1 cellular context compared by ENCODE assay signal in the genomic region with DNA sequence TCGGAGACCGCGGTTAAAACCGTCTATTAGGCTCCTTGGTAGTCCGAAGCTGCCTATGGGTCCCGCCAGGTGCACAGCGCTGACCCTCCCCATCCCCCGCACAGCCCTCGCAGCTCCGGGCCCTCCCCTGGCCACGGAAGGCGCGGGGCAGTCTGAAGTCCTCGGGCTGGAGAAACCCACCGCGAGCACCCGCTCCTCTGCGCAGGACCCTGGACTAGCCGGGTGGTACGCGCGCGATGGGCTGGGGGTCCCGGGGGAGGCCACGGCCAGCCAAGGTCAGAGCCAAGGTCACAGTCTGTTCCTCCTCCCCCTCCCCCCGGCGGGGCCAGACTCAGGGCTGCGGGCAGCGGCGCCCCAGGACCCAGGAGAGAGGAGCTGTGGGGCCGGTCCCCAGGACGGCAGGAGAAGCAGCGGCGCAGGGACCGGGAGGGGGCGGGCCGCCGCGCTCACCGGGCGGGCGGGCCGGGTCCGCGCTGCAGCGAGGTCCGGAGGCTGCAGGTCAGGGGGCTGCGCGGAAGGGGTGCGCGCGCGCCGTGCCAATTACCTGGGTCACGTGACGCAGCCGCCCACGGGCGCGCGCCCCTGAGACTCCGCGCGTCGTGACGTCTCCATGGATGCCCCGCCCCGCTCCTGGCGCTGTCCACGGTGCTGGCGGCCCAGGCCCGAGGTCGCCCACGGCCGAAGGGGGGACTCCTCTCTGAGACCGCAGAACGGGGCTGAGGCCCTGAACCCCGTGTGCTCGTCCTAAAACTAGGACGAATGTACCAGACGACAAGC.
A peak's percentile ranks its signal among the peaks of the same experiment; 100 is the strongest.
TF ChIP-seq lines count a peak whose summit lies in the region.

A gene (minus strand): TSS at position 535 of the 777 bp plus-strand sequence. CDS start 3,731 bp downstream, outside the sequence.

TF ChIP-seq in GM12878, 131 proteins besides CTCF, POLR2A, EP300 and RAD21 (continued from another document and continues in another):
- TF ChIP-seq, protein P1, sequence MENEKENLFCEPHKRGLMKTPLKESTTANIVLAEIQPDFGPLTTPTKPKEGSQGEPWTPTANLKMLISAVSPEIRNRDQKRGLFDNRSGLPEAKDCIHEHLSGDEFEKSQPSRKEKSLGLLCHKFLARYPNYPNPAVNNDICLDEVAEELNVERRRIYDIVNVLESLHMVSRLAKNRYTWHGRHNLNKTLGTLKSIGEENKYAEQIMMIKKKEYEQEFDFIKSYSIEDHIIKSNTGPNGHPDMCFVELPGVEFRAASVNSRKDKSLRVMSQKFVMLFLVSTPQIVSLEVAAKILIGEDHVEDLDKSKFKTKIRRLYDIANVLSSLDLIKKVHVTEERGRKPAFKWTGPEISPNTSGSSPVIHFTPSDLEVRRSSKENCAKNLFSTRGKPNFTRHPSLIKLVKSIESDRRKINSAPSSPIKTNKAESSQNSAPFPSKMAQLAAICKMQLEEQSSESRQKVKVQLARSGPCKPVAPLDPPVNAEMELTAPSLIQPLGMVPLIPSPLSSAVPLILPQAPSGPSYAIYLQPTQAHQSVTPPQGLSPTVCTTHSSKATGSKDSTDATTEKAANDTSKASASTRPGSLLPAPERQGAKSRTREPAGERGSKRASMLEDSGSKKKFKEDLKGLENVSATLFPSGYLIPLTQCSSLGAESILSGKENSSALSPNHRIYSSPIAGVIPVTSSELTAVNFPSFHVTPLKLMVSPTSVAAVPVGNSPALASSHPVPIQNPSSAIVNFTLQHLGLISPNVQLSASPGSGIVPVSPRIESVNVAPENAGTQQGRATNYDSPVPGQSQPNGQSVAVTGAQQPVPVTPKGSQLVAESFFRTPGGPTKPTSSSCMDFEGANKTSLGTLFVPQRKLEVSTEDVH (IDR thresholded peaks at IDR 0.05; ENCODE audit: low read depth, partially characterized antibody) = no peak
- TF ChIP-seq STAT3 (IDR thresholded peaks at IDR 0.05; ENCODE audit: low read depth, low read length) = no peak
- TF ChIP-seq, protein P2, sequence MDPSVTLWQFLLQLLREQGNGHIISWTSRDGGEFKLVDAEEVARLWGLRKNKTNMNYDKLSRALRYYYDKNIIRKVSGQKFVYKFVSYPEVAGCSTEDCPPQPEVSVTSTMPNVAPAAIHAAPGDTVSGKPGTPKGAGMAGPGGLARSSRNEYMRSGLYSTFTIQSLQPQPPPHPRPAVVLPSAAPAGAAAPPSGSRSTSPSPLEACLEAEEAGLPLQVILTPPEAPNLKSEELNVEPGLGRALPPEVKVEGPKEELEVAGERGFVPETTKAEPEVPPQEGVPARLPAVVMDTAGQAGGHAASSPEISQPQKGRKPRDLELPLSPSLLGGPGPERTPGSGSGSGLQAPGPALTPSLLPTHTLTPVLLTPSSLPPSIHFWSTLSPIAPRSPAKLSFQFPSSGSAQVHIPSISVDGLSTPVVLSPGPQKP (IDR thresholded peaks at IDR 0.05; ENCODE audit: low read depth, low read length) = no peak
- no peak for TF ChIP-seq HDAC6 (IDR thresholded peaks at IDR 0.05; ENCODE audit: unreplicated experiment)
- TF ChIP-seq RCOR1 (conservative IDR thresholded peaks at IDR 0.05; ENCODE audit: low read depth, low read length) = peak; percentile 90; the same call in 1 of the 2 replicates
- TF ChIP-seq EGR1 (IDR thresholded peaks at IDR 0.05; ENCODE audit: borderline replicate concordance in 1 of 2, low read depth in 2 of 2, low read length in 2 of 2) = peak in 1 of 2 experiments; percentile 74; a peak in 2 of 3 replicates
- no peak for TF ChIP-seq STAT1 (conservative IDR thresholded peaks at IDR 0.05)
- TF ChIP-seq, protein P3, sequence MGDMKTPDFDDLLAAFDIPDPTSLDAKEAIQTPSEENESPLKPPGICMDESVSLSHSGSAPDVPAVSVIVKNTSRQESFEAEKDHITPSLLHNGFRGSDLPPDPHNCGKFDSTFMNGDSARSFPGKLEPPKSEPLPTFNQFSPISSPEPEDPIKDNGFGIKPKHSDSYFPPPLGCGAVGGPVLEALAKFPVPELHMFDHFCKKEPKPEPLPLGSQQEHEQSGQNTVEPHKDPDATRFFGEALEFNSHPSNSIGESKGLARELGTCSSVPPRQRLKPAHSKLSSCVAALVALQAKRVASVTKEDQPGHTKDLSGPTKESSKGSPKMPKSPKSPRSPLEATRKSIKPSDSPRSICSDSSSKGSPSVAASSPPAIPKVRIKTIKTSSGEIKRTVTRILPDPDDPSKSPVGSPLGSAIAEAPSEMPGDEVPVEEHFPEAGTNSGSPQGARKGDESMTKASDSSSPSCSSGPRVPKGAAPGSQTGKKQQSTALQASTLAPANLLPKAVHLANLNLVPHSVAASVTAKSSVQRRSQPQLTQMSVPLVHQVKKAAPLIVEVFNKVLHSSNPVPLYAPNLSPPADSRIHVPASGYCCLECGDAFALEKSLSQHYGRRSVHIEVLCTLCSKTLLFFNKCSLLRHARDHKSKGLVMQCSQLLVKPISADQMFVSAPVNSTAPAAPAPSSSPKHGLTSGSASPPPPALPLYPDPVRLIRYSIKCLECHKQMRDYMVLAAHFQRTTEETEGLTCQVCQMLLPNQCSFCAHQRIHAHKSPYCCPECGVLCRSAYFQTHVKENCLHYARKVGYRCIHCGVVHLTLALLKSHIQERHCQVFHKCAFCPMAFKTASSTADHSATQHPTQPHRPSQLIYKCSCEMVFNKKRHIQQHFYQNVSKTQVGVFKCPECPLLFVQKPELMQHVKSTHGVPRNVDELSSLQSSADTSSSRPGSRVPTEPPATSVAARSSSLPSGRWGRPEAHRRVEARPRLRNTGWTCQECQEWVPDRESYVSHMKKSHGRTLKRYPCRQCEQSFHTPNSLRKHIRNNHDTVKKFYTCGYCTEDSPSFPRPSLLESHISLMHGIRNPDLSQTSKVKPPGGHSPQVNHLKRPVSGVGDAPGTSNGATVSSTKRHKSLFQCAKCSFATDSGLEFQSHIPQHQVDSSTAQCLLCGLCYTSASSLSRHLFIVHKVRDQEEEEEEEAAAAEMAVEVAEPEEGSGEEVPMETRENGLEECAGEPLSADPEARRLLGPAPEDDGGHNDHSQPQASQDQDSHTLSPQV (IDR thresholded peaks at IDR 0.05) = no peak
- no peak for TF ChIP-seq MEF2B (IDR thresholded peaks at IDR 0.05; ENCODE audit: partially characterized antibody, poor library complexity, severe bottlenecking)
- TF ChIP-seq, protein P4, sequence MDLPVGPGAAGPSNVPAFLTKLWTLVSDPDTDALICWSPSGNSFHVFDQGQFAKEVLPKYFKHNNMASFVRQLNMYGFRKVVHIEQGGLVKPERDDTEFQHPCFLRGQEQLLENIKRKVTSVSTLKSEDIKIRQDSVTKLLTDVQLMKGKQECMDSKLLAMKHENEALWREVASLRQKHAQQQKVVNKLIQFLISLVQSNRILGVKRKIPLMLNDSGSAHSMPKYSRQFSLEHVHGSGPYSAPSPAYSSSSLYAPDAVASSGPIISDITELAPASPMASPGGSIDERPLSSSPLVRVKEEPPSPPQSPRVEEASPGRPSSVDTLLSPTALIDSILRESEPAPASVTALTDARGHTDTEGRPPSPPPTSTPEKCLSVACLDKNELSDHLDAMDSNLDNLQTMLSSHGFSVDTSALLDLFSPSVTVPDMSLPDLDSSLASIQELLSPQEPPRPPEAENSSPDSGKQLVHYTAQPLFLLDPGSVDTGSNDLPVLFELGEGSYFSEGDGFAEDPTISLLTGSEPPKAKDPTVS (IDR thresholded peaks at IDR 0.05; ENCODE audit: low read depth, low read length) = no peak
- no peak for TF ChIP-seq POU2F2 (IDR thresholded peaks at IDR 0.05; ENCODE audit: borderline replicate concordance, low read depth, low read length)
- TF ChIP-seq, protein P5, sequence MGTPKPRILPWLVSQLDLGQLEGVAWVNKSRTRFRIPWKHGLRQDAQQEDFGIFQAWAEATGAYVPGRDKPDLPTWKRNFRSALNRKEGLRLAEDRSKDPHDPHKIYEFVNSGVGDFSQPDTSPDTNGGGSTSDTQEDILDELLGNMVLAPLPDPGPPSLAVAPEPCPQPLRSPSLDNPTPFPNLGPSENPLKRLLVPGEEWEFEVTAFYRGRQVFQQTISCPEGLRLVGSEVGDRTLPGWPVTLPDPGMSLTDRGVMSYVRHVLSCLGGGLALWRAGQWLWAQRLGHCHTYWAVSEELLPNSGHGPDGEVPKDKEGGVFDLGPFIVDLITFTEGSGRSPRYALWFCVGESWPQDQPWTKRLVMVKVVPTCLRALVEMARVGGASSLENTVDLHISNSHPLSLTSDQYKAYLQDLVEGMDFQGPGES (IDR thresholded peaks at IDR 0.05) = no peak
- 0 out of 2 replicates have a peak, but pooled peaks have one; percentile 5 for TF ChIP-seq SMC3 (IDR thresholded peaks at IDR 0.05; ENCODE audit: borderline replicate concordance, low read length)
- TF ChIP-seq, protein P6, sequence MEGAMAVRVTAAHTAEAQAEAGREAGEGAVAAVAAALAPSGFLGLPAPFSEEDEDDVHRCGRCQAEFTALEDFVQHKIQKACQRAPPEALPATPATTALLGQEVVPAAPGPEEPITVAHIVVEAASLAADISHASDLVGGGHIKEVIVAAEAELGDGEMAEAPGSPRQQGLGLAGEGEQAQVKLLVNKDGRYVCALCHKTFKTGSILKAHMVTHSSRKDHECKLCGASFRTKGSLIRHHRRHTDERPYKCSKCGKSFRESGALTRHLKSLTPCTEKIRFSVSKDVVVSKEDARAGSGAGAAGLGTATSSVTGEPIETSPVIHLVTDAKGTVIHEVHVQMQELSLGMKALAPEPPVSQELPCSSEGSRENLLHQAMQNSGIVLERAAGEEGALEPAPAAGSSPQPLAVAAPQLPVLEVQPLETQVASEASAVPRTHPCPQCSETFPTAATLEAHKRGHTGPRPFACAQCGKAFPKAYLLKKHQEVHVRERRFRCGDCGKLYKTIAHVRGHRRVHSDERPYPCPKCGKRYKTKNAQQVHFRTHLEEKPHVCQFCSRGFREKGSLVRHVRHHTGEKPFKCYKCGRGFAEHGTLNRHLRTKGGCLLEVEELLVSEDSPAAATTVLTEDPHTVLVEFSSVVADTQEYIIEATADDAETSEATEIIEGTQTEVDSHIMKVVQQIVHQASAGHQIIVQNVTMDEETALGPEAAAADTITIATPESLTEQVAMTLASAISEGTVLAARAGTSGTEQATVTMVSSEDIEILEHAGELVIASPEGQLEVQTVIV (IDR thresholded peaks at IDR 0.05; ENCODE audit: borderline replicate concordance, partially characterized antibody) = no peak
- no peak for TF ChIP-seq SMAD5 (IDR thresholded peaks at IDR 0.05; ENCODE audit: low read depth)
- TF ChIP-seq BACH1 (IDR thresholded peaks at IDR 0.05; ENCODE audit: borderline replicate concordance) = 0 out of 2 replicates have a peak, but pooled peaks have one; percentile 52
- TF ChIP-seq TCF12 (IDR thresholded peaks at IDR 0.05; ENCODE audit: low read depth, low read length) = no peak
- no peak for TF ChIP-seq CEBPB (IDR thresholded peaks at IDR 0.05; ENCODE audit: borderline replicate concordance in 1 of 2, low read depth in 2 of 2, low read length in 2 of 2)
- TF ChIP-seq SIX5 (IDR thresholded peaks at IDR 0.05; ENCODE audit: low read depth, low read length, severe bottlenecking) = no peak
- TF ChIP-seq FOXK2 (IDR thresholded peaks at IDR 0.05) = no peak
- TF ChIP-seq BCL11A (IDR thresholded peaks at IDR 0.05; ENCODE audit: low read depth, low read length) = no peak
- TF ChIP-seq SMARCA5 (IDR thresholded peaks at IDR 0.05) = no peak
- TF ChIP-seq RELA (IDR thresholded peaks at IDR 0.05; ENCODE audit: borderline replicate concordance, partially characterized antibody) = no peak
- no peak for TF ChIP-seq SREBF2 (IDR thresholded peaks at IDR 0.05; ENCODE audit: low read length)
- no peak for TF ChIP-seq ZNF207 (IDR thresholded peaks at IDR 0.05; ENCODE audit: borderline replicate concordance)
- no peak for TF ChIP-seq GABPA (IDR thresholded peaks at IDR 0.05; ENCODE audit: low read depth)
- TF ChIP-seq MEF2A (IDR thresholded peaks at IDR 0.05; ENCODE audit: insufficient read depth, low read depth, low read length) = no peak
- TF ChIP-seq, protein P7, sequence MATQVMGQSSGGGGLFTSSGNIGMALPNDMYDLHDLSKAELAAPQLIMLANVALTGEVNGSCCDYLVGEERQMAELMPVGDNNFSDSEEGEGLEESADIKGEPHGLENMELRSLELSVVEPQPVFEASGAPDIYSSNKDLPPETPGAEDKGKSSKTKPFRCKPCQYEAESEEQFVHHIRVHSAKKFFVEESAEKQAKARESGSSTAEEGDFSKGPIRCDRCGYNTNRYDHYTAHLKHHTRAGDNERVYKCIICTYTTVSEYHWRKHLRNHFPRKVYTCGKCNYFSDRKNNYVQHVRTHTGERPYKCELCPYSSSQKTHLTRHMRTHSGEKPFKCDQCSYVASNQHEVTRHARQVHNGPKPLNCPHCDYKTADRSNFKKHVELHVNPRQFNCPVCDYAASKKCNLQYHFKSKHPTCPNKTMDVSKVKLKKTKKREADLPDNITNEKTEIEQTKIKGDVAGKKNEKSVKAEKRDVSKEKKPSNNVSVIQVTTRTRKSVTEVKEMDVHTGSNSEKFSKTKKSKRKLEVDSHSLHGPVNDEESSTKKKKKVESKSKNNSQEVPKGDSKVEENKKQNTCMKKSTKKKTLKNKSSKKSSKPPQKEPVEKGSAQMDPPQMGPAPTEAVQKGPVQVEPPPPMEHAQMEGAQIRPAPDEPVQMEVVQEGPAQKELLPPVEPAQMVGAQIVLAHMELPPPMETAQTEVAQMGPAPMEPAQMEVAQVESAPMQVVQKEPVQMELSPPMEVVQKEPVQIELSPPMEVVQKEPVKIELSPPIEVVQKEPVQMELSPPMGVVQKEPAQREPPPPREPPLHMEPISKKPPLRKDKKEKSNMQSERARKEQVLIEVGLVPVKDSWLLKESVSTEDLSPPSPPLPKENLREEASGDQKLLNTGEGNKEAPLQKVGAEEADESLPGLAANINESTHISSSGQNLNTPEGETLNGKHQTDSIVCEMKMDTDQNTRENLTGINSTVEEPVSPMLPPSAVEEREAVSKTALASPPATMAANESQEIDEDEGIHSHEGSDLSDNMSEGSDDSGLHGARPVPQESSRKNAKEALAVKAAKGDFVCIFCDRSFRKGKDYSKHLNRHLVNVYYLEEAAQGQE (IDR thresholded peaks at IDR 0.05; ENCODE audit: low read depth, low read length) = peak; percentile 99
- TF ChIP-seq TAF1 (IDR thresholded peaks at IDR 0.05; ENCODE audit: borderline replicate concordance, low read depth, low read length) = no peak
- TF ChIP-seq POLR2AphosphoS5 (IDR thresholded peaks at IDR 0.05; ENCODE audit: low read length) = no peak
- TF ChIP-seq RAD51 (IDR thresholded peaks at IDR 0.05) = peak; percentile 85
- TF ChIP-seq ZNF274 (IDR thresholded peaks at IDR 0.05; ENCODE audit: insufficient read depth, insufficient read length) = no peak
- no peak for TF ChIP-seq CBX3 (IDR thresholded peaks at IDR 0.05; ENCODE audit: borderline replicate concordance, low read depth)
- no peak for TF ChIP-seq TARDBP (IDR thresholded peaks at IDR 0.05; ENCODE audit: borderline replicate concordance)
- TF ChIP-seq, protein P8, sequence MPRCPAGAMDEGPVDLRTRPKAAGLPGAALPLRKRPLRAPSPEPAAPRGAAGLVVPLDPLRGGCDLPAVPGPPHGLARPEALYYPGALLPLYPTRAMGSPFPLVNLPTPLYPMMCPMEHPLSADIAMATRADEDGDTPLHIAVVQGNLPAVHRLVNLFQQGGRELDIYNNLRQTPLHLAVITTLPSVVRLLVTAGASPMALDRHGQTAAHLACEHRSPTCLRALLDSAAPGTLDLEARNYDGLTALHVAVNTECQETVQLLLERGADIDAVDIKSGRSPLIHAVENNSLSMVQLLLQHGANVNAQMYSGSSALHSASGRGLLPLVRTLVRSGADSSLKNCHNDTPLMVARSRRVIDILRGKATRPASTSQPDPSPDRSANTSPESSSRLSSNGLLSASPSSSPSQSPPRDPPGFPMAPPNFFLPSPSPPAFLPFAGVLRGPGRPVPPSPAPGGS (IDR thresholded peaks at IDR 0.05; ENCODE audit: borderline replicate concordance, insufficient read depth, low read depth, low read length, poor library complexity, severe bottlenecking) = no peak
- no peak for TF ChIP-seq BRCA1 (IDR thresholded peaks at IDR 0.05; ENCODE audit: low read depth, low read length)
- no peak for TF ChIP-seq CBFB (IDR thresholded peaks at IDR 0.05; ENCODE audit: low read depth)
- TF ChIP-seq ZSCAN29 (IDR thresholded peaks at IDR 0.05) = peak; percentile 42; the same call in 1 of the 2 replicates
- TF ChIP-seq JUNB (IDR thresholded peaks at IDR 0.05) = no peak
